14 cellular contexts compared by ENCODE assay signal in the genomic region with DNA sequence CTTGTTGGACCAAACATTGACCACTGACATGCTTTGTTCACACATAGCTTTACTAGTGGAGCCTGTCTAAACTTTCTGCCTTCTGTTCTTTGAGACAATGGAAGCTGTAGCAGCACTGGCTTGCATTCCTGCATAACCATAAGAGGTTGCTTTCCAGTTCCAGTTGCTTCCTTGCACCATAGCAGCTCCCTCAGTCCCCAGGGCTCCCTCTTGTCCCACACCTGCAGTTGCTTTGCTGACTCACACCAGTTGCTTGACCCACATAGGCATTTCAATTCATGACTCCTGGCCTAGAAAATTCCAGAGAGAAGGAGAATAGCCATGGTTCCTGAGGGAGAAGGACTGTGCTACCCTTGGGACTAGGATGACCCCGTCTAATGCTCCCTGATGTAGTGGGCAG. TPM values are rescaled to one million over a fixed set of nuclear protein-coding genes. Genes with fewer than 3 reads are reported as not detected.
"Had no signal": no experiment of that assay in that cellular context is flagged by ENCODE, and none has a peak within 500 bp of the region (broad histone marks: within the 10 kb centered on the region; RNA-seq: fewer than 3 reads in every experiment).

No MANE protein-coding gene starts in this region.

- H3K27me3 Mint-ChIP-seq: activated B cell treated with CpG ODN at 0.5 μM for 24 hours; activated CD4-positive, alpha-beta T cell treated with anti-CD3 and anti-CD28 coated beads, Interleukin-2, amount 10 ng/mL, durations not matched to agents 24 days and 14 days; memory B cell had no signal

- H3K4me3 Mint-ChIP-seq: activated B cell treated with CpG ODN at 0.5 μM for 24 hours; activated CD4-positive, alpha-beta T cell treated with anti-CD3 and anti-CD28 coated beads, Interleukin-2, amount 10 ng/mL, durations not matched to agents 24 days and 14 days; activated naive CD4-positive, alpha-beta T cell treated with anti-CD3 and anti-CD28 coated beads for 36 hours; effector memory CD8-positive, alpha-beta T cell; memory B cell; T-helper 1 cell treated with Interleukin-12 subunit alpha and Interleukin-12 subunit beta and Interleukin-4 antibody, amounts not matched to agents 30 μg/mL and 1 μg/mL, for 36 hours had no signal

- ATAC-seq: effector memory CD8-positive, alpha-beta T cell; left lobe of liver had no signal

- H3K9me3 Mint-ChIP-seq: activated B cell treated with CpG ODN at 0.5 μM for 24 hours; activated CD4-positive, alpha-beta T cell treated with anti-CD3 and anti-CD28 coated beads, Interleukin-2, amount 10 ng/mL, durations not matched to agents 24 days and 14 days; activated naive CD4-positive, alpha-beta T cell treated with anti-CD3 and anti-CD28 coated beads for 36 hours; effector memory CD8-positive, alpha-beta T cell; memory B cell; T-helper 1 cell treated with Interleukin-12 subunit alpha and Interleukin-12 subunit beta and Interleukin-4 antibody, amounts not matched to agents 30 μg/mL and 1 μg/mL, for 36 hours had no signal

- H3K4me3 ChIP-seq: skin epidermis, stomach, thoracic aorta, uterus had no signal

- H3K4me1 Mint-ChIP-seq: activated B cell treated with CpG ODN at 0.5 μM for 24 hours had no signal

- H3K27ac Mint-ChIP-seq: activated B cell treated with CpG ODN at 0.5 μM for 24 hours; activated CD4-positive, alpha-beta T cell treated with anti-CD3 and anti-CD28 coated beads, Interleukin-2, amount 10 ng/mL, durations not matched to agents 24 days and 14 days; activated naive CD4-positive, alpha-beta T cell treated with anti-CD3 and anti-CD28 coated beads for 36 hours; effector memory CD8-positive, alpha-beta T cell; memory B cell; T-helper 1 cell treated with Interleukin-12 subunit alpha and Interleukin-12 subunit beta and Interleukin-4 antibody, amounts not matched to agents 30 μg/mL and 1 μg/mL, for 36 hours had no signal

- H3K27me3 ChIP-seq: uterus had no signal

- H3K9me3 ChIP-seq: stomach, thoracic aorta, uterus had no signal

- DNase-seq: activated B cell treated with CpG ODN at 0.5 μM for 24 hours; activated CD4-positive, alpha-beta T cell treated with anti-CD3 and anti-CD28 coated beads, Interleukin-2, amount 10 ng/mL, durations not matched to agents 24 days and 14 days; activated naive CD4-positive, alpha-beta T cell treated with anti-CD3 and anti-CD28 coated beads for 36 hours; effector memory CD8-positive, alpha-beta T cell; stimulated activated CD4-positive, alpha-beta T cell treated with anti-CD3 and anti-CD28 coated beads, Interleukin-4, amount 100 ng/mL, for 4 hours; stomach; uterus had no signal

- H3K27ac ChIP-seq: epithelial cell of prostate, skin epidermis, stomach, thoracic aorta, uterus had no signal

- H3K36me3 ChIP-seq: stomach, thoracic aorta, uterus had no signal

- H3K36me3 Mint-ChIP-seq: memory B cell had no signal

RNA-seq across cellular contexts. Expression of gene SGPP2, which starts 20.9 kb away (rescaled TPM):
- total RNA-seq: osteocyte had no signal
